In the genomic region with DNA sequence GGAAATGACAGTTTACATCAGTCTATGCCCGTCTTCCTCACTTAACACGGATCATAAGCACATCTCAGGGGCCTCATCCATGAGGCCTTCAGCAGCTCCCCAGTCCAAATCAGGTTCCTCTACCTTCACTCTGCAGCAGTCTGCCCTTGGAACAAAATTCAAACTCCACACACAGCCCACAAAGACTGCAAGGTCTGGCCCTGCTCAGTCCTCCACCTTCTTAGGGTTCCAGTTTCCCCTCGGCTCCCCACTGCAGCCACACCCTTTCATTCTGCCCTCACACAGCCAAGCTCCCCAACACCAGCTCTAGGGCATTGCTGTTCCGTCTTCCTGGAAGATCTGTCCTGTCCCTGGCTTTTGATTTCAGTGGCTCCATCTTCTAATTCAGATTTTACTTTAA, we compare ENCODE assay signal across 9 cellular contexts.
"Had no signal": no experiment of that assay in that cellular context is flagged by ENCODE, and none has a peak within 500 bp of the region (broad histone marks: within the 10 kb centered on the region; RNA-seq: fewer than 3 reads in every experiment).

No MANE protein-coding gene starts in this region.

- H3K27ac Mint-ChIP-seq: HFFc6 had no signal

- DNase-seq: GM23248, GOT3, H7, HFFc6 had no signal

- H3K27ac ChIP-seq: GM23248, HL-60 had no signal

- H3K4me3 ChIP-seq: GM23248, HAP-1, K562 had no signal

- H3K4me3 Mint-ChIP-seq: HFFc6 had no signal

- FAIRE-seq: HepG2, K562 had no signal

- H2AFZ ChIP-seq: GM23248 had no signal

- H3K9ac ChIP-seq: GM23248 had no signal

- H3K36me3 ChIP-seq: HAP-1 had no signal

- H3K9me3 Mint-ChIP-seq: HFFc6 had no signal

- H3K4me1 ChIP-seq: HAP-1 had no signal

- ATAC-seq: HCT116, HepG2, K562 had no signal
